1 cellular context compared by ENCODE assay signal in genomic region chr17:56982312-56982711, GRCh38.
TF ChIP-seq lines count a peak whose summit lies in the region.

No MANE protein-coding gene starts in this region.

TF ChIP-seq in K562, 482 proteins besides CTCF, POLR2A, EP300 and RAD21 (continued from another document and continues in another):
- no peak for TF ChIP-seq REST (CRISPR knock-in tag; IDR thresholded peaks at IDR 0.05; ENCODE audit: low read depth)
- TF ChIP-seq ARID3A (IDR thresholded peaks at IDR 0.05; ENCODE audit: borderline replicate concordance, low read depth, low read length): no peak
- TF ChIP-seq TCF7L2 (IDR thresholded peaks at IDR 0.05; ENCODE audit: low read depth, low read length): no peak
- no peak for TF ChIP-seq RBM34 (IDR thresholded peaks at IDR 0.05; ENCODE audit: borderline replicate concordance, insufficient read depth, low read length)
- no peak for TF ChIP-seq HES1 (IDR thresholded peaks at IDR 0.05; ENCODE audit: low read depth)
- TF ChIP-seq THAP12 (CRISPR knock-in tag; IDR thresholded peaks at IDR 0.05): no peak
- TF ChIP-seq ZBTB8A (IDR thresholded peaks at IDR 0.05; ENCODE audit: partially characterized antibody): no peak
- no peak for TF ChIP-seq FIP1L1 (IDR thresholded peaks at IDR 0.05; ENCODE audit: low read depth, low read length, poor library complexity, severe bottlenecking)
- no peak for TF ChIP-seq SMARCA4 (IDR thresholded peaks at IDR 0.05)
- TF ChIP-seq MNT (conservative IDR thresholded peaks at IDR 0.05): no peak
- TF ChIP-seq ZNF316 (IDR thresholded peaks at IDR 0.05): no peak
- no peak for TF ChIP-seq STAG1 (CRISPR knock-in tag; IDR thresholded peaks at IDR 0.05; ENCODE audit: borderline replicate concordance)
- TF ChIP-seq ZBTB12 (CRISPR knock-in tag; IDR thresholded peaks at IDR 0.05): no peak
- no peak for TF ChIP-seq HCFC1 (IDR thresholded peaks at IDR 0.05; ENCODE audit: low read depth, low read length)
- no peak for TF ChIP-seq OTX1 (CRISPR knock-in tag; IDR thresholded peaks at IDR 0.05)
- no peak for TF ChIP-seq STAT5B (CRISPR knock-in tag; IDR thresholded peaks at IDR 0.05)
- TF ChIP-seq PATZ1 (CRISPR knock-in tag; IDR thresholded peaks at IDR 0.05; ENCODE audit: borderline replicate concordance): no peak
- no peak for TF ChIP-seq RBM25 (IDR thresholded peaks at IDR 0.05; ENCODE audit: low read depth, low read length, severe bottlenecking)
- no peak for TF ChIP-seq MTF1 (CRISPR knock-in tag; IDR thresholded peaks at IDR 0.05; ENCODE audit: borderline replicate concordance)
- no peak for TF ChIP-seq PURB (CRISPR knock-in tag; IDR thresholded peaks at IDR 0.05; ENCODE audit: low read depth)
- no peak for TF ChIP-seq CEBPB (tag; IDR thresholded peaks at IDR 0.05)
- no peak for TF ChIP-seq NELFE (IDR thresholded peaks at IDR 0.05; ENCODE audit: insufficient read depth, insufficient read length)
- TF ChIP-seq PREB (CRISPR knock-in tag; IDR thresholded peaks at IDR 0.05): no peak
- no peak for TF ChIP-seq ZFPM2 (CRISPR knock-in tag; IDR thresholded peaks at IDR 0.05)
- TF ChIP-seq CBFA2T2 (conservative IDR thresholded peaks at IDR 0.05): peak; percentile 78
- TF ChIP-seq MTA1 (IDR thresholded peaks at IDR 0.05; ENCODE audit: borderline replicate concordance): no peak
- TF ChIP-seq HDAC8 (tag; IDR thresholded peaks at IDR 0.05): no peak
- TF ChIP-seq NKRF (IDR thresholded peaks at IDR 0.05; ENCODE audit: borderline replicate concordance): no peak
- TF ChIP-seq E2F5 (CRISPR knock-in tag; IDR thresholded peaks at IDR 0.05): no peak
- no peak for TF ChIP-seq ZFP36 (IDR thresholded peaks at IDR 0.05; ENCODE audit: low read depth, low read length, partially characterized antibody)
- no peak for TF ChIP-seq HNRNPLL (IDR thresholded peaks at IDR 0.05; ENCODE audit: low read depth, low read length, poor library complexity, severe bottlenecking)
- TF ChIP-seq NFIX (CRISPR knock-in tag; IDR thresholded peaks at IDR 0.05; ENCODE audit: low read depth): no peak
- TF ChIP-seq SP2 (IDR thresholded peaks at IDR 0.05; ENCODE audit: extremely low read depth, low read depth, low read length, poor library complexity, severe bottlenecking): no peak
- TF ChIP-seq ELF2 (CRISPR knock-in tag; IDR thresholded peaks at IDR 0.05): no peak
- TF ChIP-seq ZNF398 (CRISPR knock-in tag; IDR thresholded peaks at IDR 0.05): no peak
- no peak for TF ChIP-seq ARHGAP35 (IDR thresholded peaks at IDR 0.05; ENCODE audit: partially characterized antibody)
- TF ChIP-seq HMGN3 (IDR thresholded peaks at IDR 0.05; ENCODE audit: borderline replicate concordance, extremely low read depth, insufficient read length, low read depth, low read length): no peak
- no peak for TF ChIP-seq CCNT2 (IDR thresholded peaks at IDR 0.05; ENCODE audit: borderline replicate concordance, extremely low read depth, insufficient read length, low read depth, low read length)
- no peak for TF ChIP-seq TRIM24 (IDR thresholded peaks at IDR 0.05)
- TF ChIP-seq ETS2 (tag; IDR thresholded peaks at IDR 0.05; ENCODE audit: borderline replicate concordance, poor library complexity, severe bottlenecking): no peak
